In genomic region chr12:107131832-107132616, GRCh38 we compare ENCODE assay signal across 7 cellular contexts. TPM values are rescaled to one million over a fixed set of nuclear protein-coding genes. Genes with fewer than 3 reads are reported as not detected.
DNase-seq lines count a peak whose midpoint lies in the region; TF ChIP-seq lines count a peak whose summit lies in the region.

No MANE protein-coding gene starts in this region.

- peak; percentile 41 for DNase-seq in ELF-1 (ENCODE audit: low read depth, low spot score)
- peak; percentile 73 for DNase-seq in cardiac fibroblast (ENCODE audit: low read depth in 2 of 2)
- peak; percentile 61 for DNase-seq in islet precursor cell
- peak; percentile 10 to 15 for DNase-seq in thyroid gland
- DNase-seq in T-helper 2 cell treated with Interferon-gamma antibody and Interleukin-4, amounts not matched to agents 5 μg/mL and 100 μg/mL, for 36 hours (ENCODE audit: low spot score) = no peak

- TF ChIP-seq POLR2A in thyroid gland (IDR thresholded peaks at IDR 0.05) = no peak

- H3K27ac ChIP-seq in KMS-11 (no peak overlapping the region), OCI-LY3 (ENCODE audit: low read length) (no peak overlapping the region), thyroid gland (peak overlapping the region; percentile 48 to 76 (median 66))

- TF ChIP-seq CTCF in KMS-11 (conservative IDR thresholded peaks at IDR 0.05; ENCODE audit: low read depth, low read length) (peak; percentile 85), OCI-LY3 (IDR thresholded peaks at IDR 0.05; ENCODE audit: low read depth, low read length) (peak; percentile 85), cardiac fibroblast (IDR thresholded peaks at IDR 0.05; ENCODE audit: low read depth, low read length) (peak; percentile 73), thyroid gland (IDR thresholded peaks at IDR 0.05) (peak; percentile 37 to 93 (median 76))

- H3K36me3 ChIP-seq in KMS-11 (ENCODE audit: insufficient read depth) = no peaks in the 10 kb centered on the region
- no peaks in the 10 kb centered on the region for H3K36me3 ChIP-seq in OCI-LY3 (replicated peaks; ENCODE audit: low read depth, low read length)
- no peaks in the 10 kb centered on the region for H3K36me3 ChIP-seq in thyroid gland

- no peaks in the 10 kb centered on the region for H4K20me1 ChIP-seq in KMS-11 (ENCODE audit: insufficient read depth)
- no peaks in the 10 kb centered on the region for H4K20me1 ChIP-seq in OCI-LY3 (ENCODE audit: insufficient read depth, low read length)

- H3K4me2 ChIP-seq in KMS-11 = no peak overlapping the region
- peak overlapping the region; percentile 25; the same call in 1 of the 2 replicates for H3K4me2 ChIP-seq in OCI-LY3 (ENCODE audit: low read length)

- H3K9me3 ChIP-seq in OCI-LY3 (ENCODE audit: insufficient read depth, low read length) (no peaks in the 10 kb centered on the region), thyroid gland (no peaks in the 10 kb centered on the region)

- intact Hi-C loops in thyroid gland (cut with DNase I) = loop anchor here (5.0 to 10.0 kb wide), 3 partner anchors 183 to 475 kb away; a partner anchor contains a TSS

- 29 to 30% methylated on average over 10 of the region's 10 CpGs for WGBS in thyroid gland, 2 donors

- no peaks in the 10 kb centered on the region for H3K9me3 Mint-ChIP-seq in T-helper 2 cell treated with Interferon-gamma antibody and Interleukin-4, amounts not matched to agents 5 μg/mL and 100 μg/mL, for 36 hours

- H3K27me3 Mint-ChIP-seq in T-helper 2 cell treated with Interferon-gamma antibody and Interleukin-4, amounts not matched to agents 5 μg/mL and 100 μg/mL, for 36 hours (ENCODE audit: low read depth) = no peaks in the 10 kb centered on the region

- H3K4me3 ChIP-seq in KMS-11 (IDR thresholded peaks at IDR 0.05; ENCODE audit: insufficient read depth, low read depth, low read length) (no peak overlapping the region), OCI-LY3 (ENCODE audit: low read length) (no peak overlapping the region), cardiac fibroblast (replicated peaks in 1 of 2; ENCODE audit: low read depth in 2 of 2, low read length in 2 of 2) (no peak overlapping the region), thyroid gland (replicated peaks in 1 of 3) (no peak overlapping the region)

- H3K4me1 ChIP-seq in KMS-11 (ENCODE audit: low read depth, poor library complexity, severe bottlenecking) (no peaks in the 10 kb centered on the region), OCI-LY3 (ENCODE audit: low read length) (no peaks in the 10 kb centered on the region), thyroid gland (peaks cover 3 to 17% of the 10 kb centered on the region in 2 donors)

- no peak overlapping the region for H3K4me3 Mint-ChIP-seq in T-helper 2 cell treated with Interferon-gamma antibody and Interleukin-4, amounts not matched to agents 5 μg/mL and 100 μg/mL, for 36 hours

- H3K27ac Mint-ChIP-seq in T-helper 2 cell treated with Interferon-gamma antibody and Interleukin-4, amounts not matched to agents 5 μg/mL and 100 μg/mL, for 36 hours = no peak overlapping the region

- no peaks in the 10 kb centered on the region for H3K4me1 Mint-ChIP-seq in T-helper 2 cell treated with Interferon-gamma antibody and Interleukin-4, amounts not matched to agents 5 μg/mL and 100 μg/mL, for 36 hours (ENCODE audit: low read depth)

- H3K27me3 ChIP-seq in KMS-11 (ENCODE audit: insufficient read depth, low read depth) (no peaks in the 10 kb centered on the region), OCI-LY3 (ENCODE audit: low read depth, low read length) (0 out of 2 replicates have a peak, but pooled peaks cover 7% of the 10 kb centered on the region), thyroid gland (no peaks in the 10 kb centered on the region)

- no peaks in the 10 kb centered on the region for H3K36me3 Mint-ChIP-seq in T-helper 2 cell treated with Interferon-gamma antibody and Interleukin-4, amounts not matched to agents 5 μg/mL and 100 μg/mL, for 36 hours (ENCODE audit: low read depth)

- H3K9ac ChIP-seq in KMS-11 (no peak overlapping the region), OCI-LY3 (ENCODE audit: low read length) (no peak overlapping the region)

- H2AFZ ChIP-seq in KMS-11 (ENCODE audit: low read depth) (peak overlapping the region; percentile 64; the same call in 1 of the 2 replicates), OCI-LY3 (ENCODE audit: low read depth, low read length) (peak overlapping the region; percentile 84; the same call in 1 of the 2 replicates)

- H3K79me2 ChIP-seq in KMS-11 (ENCODE audit: insufficient read depth, low read depth) (no peaks in the 10 kb centered on the region), OCI-LY3 (ENCODE audit: low read length) (no peaks in the 10 kb centered on the region)

RNA-seq across cellular contexts. Expression of gene CRY1, which starts 38.7 kb away (rescaled TPM):
- total RNA-seq in thyroid gland = 10 to 100 TPM; 53.3 to 68.8 (median 61.7) TPM

Comparison
In these comparisons a context has a peak if more than half of its experiments do, and no peak if none do; other contexts are left out.
1. H3K27ac ChIP-seq: peak in thyroid gland (3 of 3); none in KMS-11 (single experiment) and OCI-LY3 (single experiment).
2. Peak in every context shown above with its lines, with median percentiles within 50 percentile points of each other: CTCF ChIP-seq.